ENCODE assay signal across 1 cellular context in genomic region chr12:57469334-57470164, GRCh38.
TF ChIP-seq lines count a peak whose summit lies in the region.

No MANE protein-coding gene starts in this region.

TF ChIP-seq in IMR-90, 13 proteins besides CTCF, POLR2A, EP300 and RAD21:
- TF ChIP-seq CEBPB (IDR thresholded peaks at IDR 0.05; ENCODE audit: low read depth, low read length): 0 out of 2 replicates have a peak, but pooled peaks have one; percentile 3
- no peak for TF ChIP-seq RFX5 (IDR thresholded peaks at IDR 0.05; ENCODE audit: low read depth, low read length)
TF ChIP-seq in IMR-90: peak in this region for 1.
